In genomic region chr11:56219735-56220134, GRCh38 we compare ENCODE assay signal across 13 cellular contexts. TPM values are rescaled to one million over a fixed set of nuclear protein-coding genes. Genes with fewer than 3 reads are reported as not detected.
"Had no signal": no experiment of that assay in that cellular context is flagged by ENCODE, and none has a peak within 500 bp of the region (broad histone marks: within the 10 kb centered on the region; RNA-seq: fewer than 3 reads in every experiment).

No MANE protein-coding gene starts in this region.

RNA-seq across cellular contexts. Expression of gene OR5T2, which starts 14.3 kb away (rescaled TPM):
- total RNA-seq: activated CD4-positive, alpha-beta T cell treated with anti-CD3 and anti-CD28 coated beads for 36 hours; activated CD4-positive, alpha-beta T cell treated with anti-CD3 and anti-CD28 coated beads, Interleukin-2, amount 10 ng/mL, durations not matched to agents 7 days and 5 days; activated CD8-positive, alpha-beta T cell treated with anti-CD3 and anti-CD28 coated beads, Interleukin-2, amount 10 ng/mL, durations not matched to agents 7 days and 5 days; activated naive CD8-positive, alpha-beta T cell treated with anti-CD3 and anti-CD28 coated beads, Interleukin-2, amount 10 ng/mL, durations not matched to agents 7 days and 5 days; activated T-helper 2 cell treated with anti-CD3 and anti-CD28 coated beads, Interferon-gamma antibody, Interleukin-2, Interleukin-4, amounts not matched to agents 10 μg/mL and 5 μg/mL and 100 μg/mL, durations not matched to agents 14 hours and 24 hours and 36 hours; ascending aorta; cardiac muscle cell; chondrocyte; colonic mucosa; M059J; PC-9; Right ventricle myocardium superior; SJCRH30 had no signal

RNA-seq across cellular contexts. Expression of gene OR5T3, which starts 32.3 kb away (rescaled TPM):
- total RNA-seq: activated CD4-positive, alpha-beta T cell treated with anti-CD3 and anti-CD28 coated beads for 36 hours; activated CD4-positive, alpha-beta T cell treated with anti-CD3 and anti-CD28 coated beads, Interleukin-2, amount 10 ng/mL, durations not matched to agents 7 days and 5 days; activated CD8-positive, alpha-beta T cell treated with anti-CD3 and anti-CD28 coated beads, Interleukin-2, amount 10 ng/mL, durations not matched to agents 7 days and 5 days; activated naive CD8-positive, alpha-beta T cell treated with anti-CD3 and anti-CD28 coated beads, Interleukin-2, amount 10 ng/mL, durations not matched to agents 7 days and 5 days; activated T-helper 2 cell treated with anti-CD3 and anti-CD28 coated beads, Interferon-gamma antibody, Interleukin-2, Interleukin-4, amounts not matched to agents 10 μg/mL and 5 μg/mL and 100 μg/mL, durations not matched to agents 14 hours and 24 hours and 36 hours; ascending aorta; cardiac muscle cell; chondrocyte; colonic mucosa; M059J; PC-9; Right ventricle myocardium superior; SJCRH30 had no signal

RNA-seq across cellular contexts. Expression of gene OR5J2, which starts 43.3 kb away (rescaled TPM):
- total RNA-seq: activated CD4-positive, alpha-beta T cell treated with anti-CD3 and anti-CD28 coated beads for 36 hours; activated CD4-positive, alpha-beta T cell treated with anti-CD3 and anti-CD28 coated beads, Interleukin-2, amount 10 ng/mL, durations not matched to agents 7 days and 5 days; activated CD8-positive, alpha-beta T cell treated with anti-CD3 and anti-CD28 coated beads, Interleukin-2, amount 10 ng/mL, durations not matched to agents 7 days and 5 days; activated naive CD8-positive, alpha-beta T cell treated with anti-CD3 and anti-CD28 coated beads, Interleukin-2, amount 10 ng/mL, durations not matched to agents 7 days and 5 days; activated T-helper 2 cell treated with anti-CD3 and anti-CD28 coated beads, Interferon-gamma antibody, Interleukin-2, Interleukin-4, amounts not matched to agents 10 μg/mL and 5 μg/mL and 100 μg/mL, durations not matched to agents 14 hours and 24 hours and 36 hours; ascending aorta; cardiac muscle cell; chondrocyte; colonic mucosa; M059J; PC-9; Right ventricle myocardium superior; SJCRH30 had no signal

RNA-seq across cellular contexts. Expression of gene OR5T1, which starts 54.2 kb away (rescaled TPM):
- total RNA-seq: activated CD4-positive, alpha-beta T cell treated with anti-CD3 and anti-CD28 coated beads for 36 hours; activated CD4-positive, alpha-beta T cell treated with anti-CD3 and anti-CD28 coated beads, Interleukin-2, amount 10 ng/mL, durations not matched to agents 7 days and 5 days; activated CD8-positive, alpha-beta T cell treated with anti-CD3 and anti-CD28 coated beads, Interleukin-2, amount 10 ng/mL, durations not matched to agents 7 days and 5 days; activated naive CD8-positive, alpha-beta T cell treated with anti-CD3 and anti-CD28 coated beads, Interleukin-2, amount 10 ng/mL, durations not matched to agents 7 days and 5 days; activated T-helper 2 cell treated with anti-CD3 and anti-CD28 coated beads, Interferon-gamma antibody, Interleukin-2, Interleukin-4, amounts not matched to agents 10 μg/mL and 5 μg/mL and 100 μg/mL, durations not matched to agents 14 hours and 24 hours and 36 hours; ascending aorta; cardiac muscle cell; chondrocyte; colonic mucosa; M059J; PC-9; Right ventricle myocardium superior; SJCRH30 had no signal

RNA-seq across cellular contexts. Expression of gene OR8K5, which starts 59.6 kb away (rescaled TPM):
- total RNA-seq: activated CD4-positive, alpha-beta T cell treated with anti-CD3 and anti-CD28 coated beads for 36 hours; activated CD4-positive, alpha-beta T cell treated with anti-CD3 and anti-CD28 coated beads, Interleukin-2, amount 10 ng/mL, durations not matched to agents 7 days and 5 days; activated CD8-positive, alpha-beta T cell treated with anti-CD3 and anti-CD28 coated beads, Interleukin-2, amount 10 ng/mL, durations not matched to agents 7 days and 5 days; activated naive CD8-positive, alpha-beta T cell treated with anti-CD3 and anti-CD28 coated beads, Interleukin-2, amount 10 ng/mL, durations not matched to agents 7 days and 5 days; activated T-helper 2 cell treated with anti-CD3 and anti-CD28 coated beads, Interferon-gamma antibody, Interleukin-2, Interleukin-4, amounts not matched to agents 10 μg/mL and 5 μg/mL and 100 μg/mL, durations not matched to agents 14 hours and 24 hours and 36 hours; ascending aorta; cardiac muscle cell; chondrocyte; colonic mucosa; M059J; PC-9; Right ventricle myocardium superior; SJCRH30 had no signal
